Comparison of ENCODE assay signal across 15 cellular contexts in the genomic region with DNA sequence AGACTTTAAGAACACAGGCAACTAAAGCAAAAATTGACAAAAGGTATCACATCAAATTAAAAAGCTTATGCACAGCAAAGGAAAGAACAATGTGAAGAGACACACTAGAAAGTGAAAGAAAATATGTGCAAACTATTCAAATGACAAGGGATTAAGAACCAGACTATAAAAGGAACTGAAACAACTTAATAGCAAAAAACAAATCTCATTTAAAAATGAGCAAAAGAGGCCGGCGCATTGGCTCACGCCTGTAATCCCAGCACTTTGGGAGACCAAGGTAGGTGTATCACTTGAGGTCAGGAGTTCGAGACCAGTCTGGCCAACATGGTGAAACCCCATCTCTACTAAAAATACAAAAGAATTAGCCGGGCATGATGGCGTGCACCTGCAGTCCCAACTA. TPM values are rescaled to one million over a fixed set of nuclear protein-coding genes. Genes with fewer than 3 reads are reported as not detected.
DNase-seq lines count a peak whose midpoint lies in the region; ATAC-seq and TF ChIP-seq lines count a peak whose summit lies in the region.
"Had no signal": no experiment of that assay in that cellular context is flagged by ENCODE, and none has a peak within 500 bp of the region (broad histone marks: within the 10 kb centered on the region; RNA-seq: fewer than 3 reads in every experiment).

No MANE protein-coding gene starts in this region.

- no peaks in the 10 kb centered on the region for H3K27me3 ChIP-seq in CD4-positive, CD25-positive, alpha-beta regulatory T cell (ENCODE audit: control insufficient read depth, insufficient read depth, low read length)
- H3K27me3 ChIP-seq in CD8-positive, alpha-beta memory T cell (ENCODE audit: insufficient read depth, low read length, poor library complexity, severe bottlenecking) = no peaks in the 10 kb centered on the region
- no peaks in the 10 kb centered on the region for H3K27me3 ChIP-seq in effector memory CD4-positive, alpha-beta T cell (replicated peaks; ENCODE audit: control insufficient read depth, insufficient read depth, low read length, poor library complexity, severe bottlenecking)
- H3K27me3 ChIP-seq: gastroesophageal sphincter, left lung, tibial artery had no signal

- ATAC-seq in CD4-positive, CD25-positive, alpha-beta regulatory T cell (ENCODE audit: low read depth in 2 of 2) = no peak
- peak; percentile 82 for ATAC-seq in GM19328 (IDR thresholded peaks at IDR 0.05; ENCODE audit: unreplicated experiment)
- ATAC-seq in HG02759 (IDR thresholded peaks at IDR 0.05; ENCODE audit: unreplicated experiment) = peak; percentile 85
- peak; percentile 83 for ATAC-seq in HG03457 (IDR thresholded peaks at IDR 0.05; ENCODE audit: unreplicated experiment)
- ATAC-seq: gastroesophageal sphincter, left lung had no signal

- DNase-seq in CD4-positive, CD25-positive, alpha-beta regulatory T cell = no peak
- no peak for DNase-seq in endothelial cell (ENCODE audit: low spot score)
- DNase-seq in CD8-positive, alpha-beta memory T cell = no peak
- no peak for DNase-seq in effector memory CD4-positive, alpha-beta T cell
- no peak for DNase-seq in effector CD8-positive, alpha-beta T cell (lab: John Stamatoyannopoulos, UW)
- DNase-seq: ACHN, cerebellar nuclear complex, left lung, NCI-H1694, tibial artery had no signal

- no peaks in the 10 kb centered on the region for H3K9me3 ChIP-seq in CD4-positive, CD25-positive, alpha-beta regulatory T cell (ENCODE audit: control insufficient read depth in 2 of 2, low read length in 2 of 2)
- no peaks in the 10 kb centered on the region for H3K9me3 ChIP-seq in CD8-positive, alpha-beta memory T cell (ENCODE audit: low read length)
- H3K9me3 ChIP-seq in effector memory CD4-positive, alpha-beta T cell (ENCODE audit: control insufficient read depth, low read length) = no peaks in the 10 kb centered on the region
- H3K9me3 ChIP-seq: gastroesophageal sphincter had no signal

- H3K27ac ChIP-seq in CD4-positive, CD25-positive, alpha-beta regulatory T cell (ENCODE audit: insufficient read depth, low read length, poor library complexity, severe bottlenecking) = no peak overlapping the region
- H3K27ac ChIP-seq in CD8-positive, alpha-beta memory T cell (ENCODE audit: low read depth, low read length) = no peak overlapping the region
- no peak overlapping the region for H3K27ac ChIP-seq in effector memory CD4-positive, alpha-beta T cell (ENCODE audit: insufficient read depth, low read length, poor library complexity, severe bottlenecking)
- H3K27ac ChIP-seq: gastroesophageal sphincter, left lung, tibial artery had no signal

- peak overlapping the region in 2 of 3 donors; percentile 62 to 86 for H3K27ac Mint-ChIP-seq in CD4-positive, CD25-positive, alpha-beta regulatory T cell
- no peak overlapping the region for H3K27ac Mint-ChIP-seq in endothelial cell (ENCODE audit: unreplicated experiment)
- no peak overlapping the region for H3K27ac Mint-ChIP-seq in CD8-positive, alpha-beta memory T cell
- H3K27ac Mint-ChIP-seq: activated T-helper 2 cell treated with anti-CD3 and anti-CD28 coated beads, Interferon-gamma antibody, Interleukin-2, Interleukin-4, amounts not matched to agents 10 μg/mL and 5 μg/mL and 100 μg/mL, durations not matched to agents 14 hours and 24 hours and 36 hours had no signal

- H3K9me3 Mint-ChIP-seq in CD4-positive, CD25-positive, alpha-beta regulatory T cell = no peaks in the 10 kb centered on the region
- H3K9me3 Mint-ChIP-seq in endothelial cell (ENCODE audit: unreplicated experiment) = no peaks in the 10 kb centered on the region
- H3K9me3 Mint-ChIP-seq in CD8-positive, alpha-beta memory T cell = no peaks in the 10 kb centered on the region

- no peak overlapping the region for H3K4me3 Mint-ChIP-seq in CD4-positive, CD25-positive, alpha-beta regulatory T cell
- H3K4me3 Mint-ChIP-seq in endothelial cell (ENCODE audit: unreplicated experiment) = no peak overlapping the region
- no peak overlapping the region for H3K4me3 Mint-ChIP-seq in CD8-positive, alpha-beta memory T cell

- peaks cover 3% of the 10 kb centered on the region for H3K4me1 ChIP-seq in CD4-positive, CD25-positive, alpha-beta regulatory T cell (ENCODE audit: control insufficient read depth, insufficient read depth, low read length, poor library complexity, severe bottlenecking)
- H3K4me1 ChIP-seq in CD8-positive, alpha-beta memory T cell (ENCODE audit: insufficient read depth, low read length) = no peaks in the 10 kb centered on the region
- no peaks in the 10 kb centered on the region for H3K4me1 ChIP-seq in effector memory CD4-positive, alpha-beta T cell (ENCODE audit: control insufficient read depth, insufficient read depth, low read length, poor library complexity, severe bottlenecking)
- H3K4me1 ChIP-seq: gastroesophageal sphincter, left lung, tibial artery had no signal

- no peak for TF ChIP-seq CTCF in endothelial cell (IDR thresholded peaks at IDR 0.05; ENCODE audit: unreplicated experiment)

- no peaks in the 10 kb centered on the region for H3K27me3 Mint-ChIP-seq in CD4-positive, CD25-positive, alpha-beta regulatory T cell
- no peaks in the 10 kb centered on the region for H3K27me3 Mint-ChIP-seq in endothelial cell (ENCODE audit: unreplicated experiment)
- H3K27me3 Mint-ChIP-seq in CD8-positive, alpha-beta memory T cell = peaks cover 0 to 1% of the 10 kb centered on the region in 2 donors

- POLR2A ChIA-PET in CD8-positive, alpha-beta memory T cell (lab: Charles Lee) = no interaction called here

- H3K4me3 ChIP-seq in CD4-positive, CD25-positive, alpha-beta regulatory T cell (ENCODE audit: low read depth, low read length) = no peak overlapping the region
- H3K4me3 ChIP-seq in CD8-positive, alpha-beta memory T cell (ENCODE audit: low read length) = no peak overlapping the region
- no peak overlapping the region for H3K4me3 ChIP-seq in effector memory CD4-positive, alpha-beta T cell (ENCODE audit: insufficient read depth, low read depth, low read length, poor library complexity, severe bottlenecking)
- H3K4me3 ChIP-seq: gastroesophageal sphincter, left lung, tibial artery had no signal

- CTCF ChIA-PET in CD8-positive, alpha-beta memory T cell (lab: Charles Lee) = no interaction called here

- peaks cover 24 to 48% (median 38%) of the 10 kb centered on the region in 4 donors for H3K4me1 Mint-ChIP-seq in CD4-positive, CD25-positive, alpha-beta regulatory T cell
- no peaks in the 10 kb centered on the region for H3K4me1 Mint-ChIP-seq in endothelial cell (ENCODE audit: unreplicated experiment)
- H3K4me1 Mint-ChIP-seq in CD8-positive, alpha-beta memory T cell = peaks cover 30 to 60% (median 45%) of the 10 kb centered on the region in 3 donors

- H3K36me3 ChIP-seq in CD4-positive, CD25-positive, alpha-beta regulatory T cell (ENCODE audit: control insufficient read depth, insufficient read depth, low read length) = peaks cover 21% of the 10 kb centered on the region
- H3K36me3 ChIP-seq in CD8-positive, alpha-beta memory T cell (ENCODE audit: insufficient read depth, low read length) = peaks cover 6% of the 10 kb centered on the region
- H3K36me3 ChIP-seq in effector memory CD4-positive, alpha-beta T cell (ENCODE audit: control insufficient read depth, insufficient read depth, low read length) = peaks cover 12% of the 10 kb centered on the region

- H3K36me3 Mint-ChIP-seq in CD4-positive, CD25-positive, alpha-beta regulatory T cell = peaks cover 35% of the 10 kb centered on the region
- peaks cover 17% of the 10 kb centered on the region for H3K36me3 Mint-ChIP-seq in endothelial cell (ENCODE audit: low read depth, unreplicated experiment)
- H3K36me3 Mint-ChIP-seq in CD8-positive, alpha-beta memory T cell = peaks cover 6 to 45% (median 15%) of the 10 kb centered on the region in 3 donors

RNA-seq across cellular contexts. Expression of gene NGLY1, which starts 14.4 kb away (rescaled TPM):
- 71.7 TPM for total RNA-seq in CD4-positive, CD25-positive, alpha-beta regulatory T cell
- polyA plus RNA-seq in CD4-positive, CD25-positive, alpha-beta regulatory T cell = 10 to 100 TPM; 36.8 to 45.0 (median 41.5) TPM
- 22.8 TPM for total RNA-seq in endothelial cell (ENCODE audit: unreplicated experiment)
- 10 to 100 TPM; 38.1 to 44.8 TPM for total RNA-seq in CD8-positive, alpha-beta memory T cell
- 48.9 TPM for polyA plus RNA-seq in CD8-positive, alpha-beta memory T cell

RNA-seq across cellular contexts. Expression of gene OXSM, which starts 21.0 kb away (rescaled TPM):
- 6.6 TPM for total RNA-seq in CD4-positive, CD25-positive, alpha-beta regulatory T cell
- polyA plus RNA-seq in CD4-positive, CD25-positive, alpha-beta regulatory T cell = 10 to 100 TPM in 3 of 4 donors, 1 to 10 TPM in 1; 9.0 to 17.4 (median 15.5) TPM
- total RNA-seq in endothelial cell (ENCODE audit: unreplicated experiment) = 11.4 TPM
- total RNA-seq in CD8-positive, alpha-beta memory T cell = 10 to 100 TPM; 12.1 to 12.9 TPM
- 13.1 TPM for polyA plus RNA-seq in CD8-positive, alpha-beta memory T cell

Comparison
In these comparisons a context has a peak if more than half of its experiments do, and no peak if none do; other contexts are left out.
1. ATAC-seq: peak in GM19328 (single experiment), HG02759 (single experiment) and HG03457 (single experiment); none in CD4-positive, CD25-positive, alpha-beta regulatory T cell (0 of 2).
2. H3K27ac Mint-ChIP-seq: peak in CD4-positive, CD25-positive, alpha-beta regulatory T cell (2 of 3); none in endothelial cell (single experiment) and CD8-positive, alpha-beta memory T cell (0 of 8).